Comparison of ENCODE assay signal across 12 cellular contexts in genomic region chr3:121152573-121152972, GRCh38.
DNase-seq lines count a peak whose midpoint lies in the region; ATAC-seq and TF ChIP-seq lines count a peak whose summit lies in the region.
"Had no signal": no experiment of that assay in that cellular context is flagged by ENCODE, and none has a peak within 500 bp of the region (broad histone marks: within the 10 kb centered on the region; RNA-seq: fewer than 3 reads in every experiment).

No MANE protein-coding gene starts in this region.

- H2AFZ ChIP-seq in KMS-11 (ENCODE audit: low read depth), result no peak overlapping the region

- H3K27ac ChIP-seq in KMS-11, result no peak overlapping the region
- no peak overlapping the region for H3K27ac ChIP-seq in VCaP

- no peak overlapping the region for H3K4me3 ChIP-seq in KMS-11 (IDR thresholded peaks at IDR 0.05; ENCODE audit: insufficient read depth, low read depth, low read length)

- H4K20me1 ChIP-seq in KMS-11 (ENCODE audit: insufficient read depth), result no peaks in the 10 kb centered on the region

- no peaks in the 10 kb centered on the region for H3K79me2 ChIP-seq in KMS-11 (ENCODE audit: insufficient read depth, low read depth)

- TF ChIP-seq CTCF in KMS-11 (conservative IDR thresholded peaks at IDR 0.05; ENCODE audit: low read depth, low read length) (peak; percentile 57), VCaP (conservative IDR thresholded peaks at IDR 0.05) (peak; percentile 73)

- H3K4me1 ChIP-seq in KMS-11 (ENCODE audit: low read depth, poor library complexity, severe bottlenecking), result no peaks in the 10 kb centered on the region

- ATAC-seq in HG02840 (IDR thresholded peaks at IDR 0.05; ENCODE audit: low FRiP score, unreplicated experiment) (no peak), GM19467 (IDR thresholded peaks at IDR 0.05; ENCODE audit: unreplicated experiment) (no peak)

- H3K27me3 ChIP-seq in KMS-11 (ENCODE audit: insufficient read depth, low read depth), result no peaks in the 10 kb centered on the region

- H3K36me3 ChIP-seq in KMS-11 (ENCODE audit: insufficient read depth), result no peaks in the 10 kb centered on the region

- H3K4me2 ChIP-seq in KMS-11, result no peak overlapping the region

- DNase-seq in NCI-H1105 (lab: John Stamatoyannopoulos, UW), result peak; percentile 12
- DNase-seq in NCI-H1105 treated with DMSO at 0.1 percent for 48 hours (lab: John Stamatoyannopoulos, UW), result no peak
- peak; percentile 1 for DNase-seq in myocyte (ENCODE audit: low read depth)
- DNase-seq in GDM1 (lab: John Stamatoyannopoulos, UW), result no peak
- DNase-seq: activated B cell treated with CpG ODN at 0.5 μM for 24 hours; activated gamma-delta T cell; effector memory CD4-positive, alpha-beta T cell; occipital lobe had no signal

- H3K9ac ChIP-seq in KMS-11, result no peak overlapping the region

Comparison
In these comparisons a context has a peak if more than half of its experiments do, and no peak if none do; other contexts are left out.
1. DNase-seq: peak in NCI-H1105 (single experiment) and myocyte (single experiment); none in NCI-H1105 treated with DMSO at 0.1 percent for 48 hours (single experiment) and GDM1 (single experiment).